27 cellular contexts compared by ENCODE assay signal in the genomic region with DNA sequence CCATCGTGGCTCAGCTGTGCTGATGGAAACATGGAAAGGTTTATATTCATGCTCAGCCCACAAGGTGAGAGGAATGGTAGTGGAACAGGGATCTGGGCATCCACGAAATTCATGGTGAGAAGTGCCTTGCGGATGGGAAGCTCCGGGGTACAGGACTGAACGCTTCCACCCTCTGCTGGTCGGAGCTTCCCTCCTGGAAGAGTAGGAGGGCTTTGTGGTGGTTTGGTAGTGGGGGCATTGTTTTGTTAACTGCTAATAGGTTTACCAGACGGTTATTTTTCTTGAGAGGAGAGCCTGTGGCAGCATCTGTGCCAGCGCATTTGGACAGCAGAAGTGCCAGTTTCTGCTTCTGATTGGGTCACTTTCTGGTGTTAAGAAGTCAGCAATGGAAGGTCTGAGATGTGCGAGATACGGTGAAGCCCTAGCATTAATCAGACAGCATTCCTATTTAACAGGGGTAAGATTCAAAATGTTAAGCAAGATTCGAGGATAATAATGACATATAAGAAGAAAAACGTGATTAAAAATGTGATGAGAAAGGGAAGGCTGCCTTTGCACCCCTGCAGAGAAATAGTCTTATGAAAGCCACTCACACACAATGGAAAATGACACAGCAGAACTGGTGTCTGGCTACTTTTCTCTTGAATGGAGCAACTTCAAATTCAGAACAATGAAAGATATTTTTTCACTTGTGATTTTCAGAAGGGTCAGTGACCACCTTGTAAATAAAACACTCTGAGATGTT. TPM values are rescaled to one million over a fixed set of nuclear protein-coding genes. Genes with fewer than 3 reads are reported as not detected.
DNase-seq lines count a peak whose midpoint lies in the region; FAIRE-seq and TF ChIP-seq lines count a peak whose summit lies in the region.
"Had no signal": no experiment of that assay in that cellular context is flagged by ENCODE, and none has a peak within 500 bp of the region (broad histone marks: within the 10 kb centered on the region; RNA-seq: fewer than 3 reads in every experiment).

No MANE protein-coding gene starts in this region.

- no peak overlapping the region for H3K27ac ChIP-seq in PC-9
- no peak overlapping the region for H3K27ac ChIP-seq in neuronal stem cell (replicated peaks; ENCODE audit: low read length)
- H3K27ac ChIP-seq: esophagus squamous epithelium, RWPE1, stomach, transverse colon had no signal

- H3K9me2 ChIP-seq in PC-9 (ENCODE audit: insufficient read depth): no peaks in the 10 kb centered on the region

- no peak overlapping the region for H2AK5ac ChIP-seq in neuronal stem cell (ENCODE audit: low read depth, low read length)

- no peaks in the 10 kb centered on the region for H3K79me2 ChIP-seq in PC-9 (ENCODE audit: low read depth)

- H2BK5ac ChIP-seq in neuronal stem cell (ENCODE audit: low read length): no peak overlapping the region

- H3K27me3 ChIP-seq in PC-9 (ENCODE audit: insufficient read depth, low read depth) (no peaks in the 10 kb centered on the region), neuronal stem cell (ENCODE audit: control insufficient read depth in 3 of 3, insufficient read depth in 3 of 3, low read depth in 1 of 3, low read length in 3 of 3) (no peaks in the 10 kb centered on the region)
- H3K27me3 ChIP-seq: esophagus squamous epithelium, stomach, transverse colon had no signal

- no peak for DNase-seq in H54 (ENCODE audit: insufficient read length, low spot score)
- DNase-seq in PC-9: no peak
- DNase-seq in choroid plexus epithelial cell (ENCODE audit: low read depth): peak; percentile 87
- DNase-seq in neuronal stem cell (ENCODE audit: low spot score): no peak
- no peak for DNase-seq in CD14-positive monocyte (ENCODE audit: low spot score)
- DNase-seq in GM20000 (ENCODE audit: low spot score): no peak
- DNase-seq in GM03348 (ENCODE audit: low spot score): no peak
- DNase-seq: activated CD4-positive, alpha-beta T cell treated with anti-CD3 and anti-CD28 coated beads, Interleukin-2, amount 10 ng/mL, durations not matched to agents 7 days and 5 days; activated CD8-positive, alpha-beta memory T cell treated with anti-CD3 and anti-CD28 coated beads, Interleukin-2, amount 10 ng/mL, durations not matched to agents 7 days and 5 days; activated naive CD4-positive, alpha-beta T cell treated with anti-CD3 and anti-CD28 coated beads, Interleukin-2, amount 50 U/mL, for 16 hours; CD4-positive, alpha-beta T cell; cerebellar nuclear complex; DMS 273 treated with DMSO at 0.1 percent for 48 hours; effector CD8-positive, alpha-beta T cell; esophagus squamous epithelium; islet precursor cell; MM.1S; NCI-H1436; NCI-H2107; NCI-H446; stomach; transverse colon had no signal

- H3K23ac ChIP-seq in neuronal stem cell (ENCODE audit: low read depth, low read length, poor library complexity): no peak overlapping the region

- intact Hi-C loops in PC-9 (cut with micrococcal nuclease; ENCODE audit: unreplicated experiment): no loop called here
- intact Hi-C loops in CD14-positive monocyte (cut with micrococcal nuclease): no loop called here

- FAIRE-seq in H54 (lab: Jason Lieb, UNC): peak; percentile 78
- FAIRE-seq: GM19239, K562 had no signal

- H3K4me1 ChIP-seq in PC-9 (replicated peaks; ENCODE audit: insufficient read depth) (0 out of 2 replicates have a peak, but pooled peaks cover 7% of the 10 kb centered on the region), neuronal stem cell (ENCODE audit: control insufficient read depth in 2 of 2, insufficient read depth in 1 of 2, low read depth in 1 of 2, low read length in 2 of 2) (peaks cover 0 to 3% of the 10 kb centered on the region in 2 donors)
- H3K4me1 ChIP-seq: stomach, transverse colon had no signal

- H3K4ac ChIP-seq in neuronal stem cell (ENCODE audit: low read length): no peak overlapping the region

- no peaks in the 10 kb centered on the region for H3K4me1 Mint-ChIP-seq in CD14-positive monocyte
- H3K4me1 Mint-ChIP-seq: activated CD4-positive, alpha-beta T cell treated with anti-CD3 and anti-CD28 coated beads, Interleukin-2, amount 10 ng/mL, durations not matched to agents 7 days and 5 days; activated CD8-positive, alpha-beta memory T cell treated with anti-CD3 and anti-CD28 coated beads, Interleukin-2, amount 10 ng/mL, durations not matched to agents 7 days and 5 days; nephron had no signal

- TF ChIP-seq CTCF in PC-9 (conservative IDR thresholded peaks at IDR 0.05): no peak
- peak; percentile 16 for TF ChIP-seq CTCF in choroid plexus epithelial cell (conservative IDR thresholded peaks at IDR 0.05; ENCODE audit: low read depth, low read length)
- TF ChIP-seq CTCF in CD14-positive monocyte (IDR thresholded peaks at IDR 0.05): no peak
- no peak for TF ChIP-seq CTCF in GM20000 (IDR thresholded peaks at IDR 0.05; ENCODE audit: extremely low read depth, missing control alignments)

- no peak overlapping the region for H3K14ac ChIP-seq in neuronal stem cell (ENCODE audit: low read length)

- no peak overlapping the region for H3K4me3 Mint-ChIP-seq in CD14-positive monocyte
- H3K4me3 Mint-ChIP-seq: activated CD4-positive, alpha-beta T cell treated with anti-CD3 and anti-CD28 coated beads, Interleukin-2, amount 10 ng/mL, durations not matched to agents 7 days and 5 days; activated CD8-positive, alpha-beta memory T cell treated with anti-CD3 and anti-CD28 coated beads, Interleukin-2, amount 10 ng/mL, durations not matched to agents 7 days and 5 days; CD4-positive, alpha-beta T cell; nephron; T-helper 2 cell treated with Interferon-gamma antibody and Interleukin-4, amounts not matched to agents 5 μg/mL and 100 μg/mL, for 36 hours had no signal

- H3K4me2 ChIP-seq in PC-9: no peak overlapping the region
- no peak overlapping the region for H3K4me2 ChIP-seq in neuronal stem cell (ENCODE audit: insufficient read depth, low read length, poor library complexity, severe bottlenecking)

- no peaks in the 10 kb centered on the region for H3K36me3 ChIP-seq in PC-9 (ENCODE audit: low read depth)
- no peaks in the 10 kb centered on the region for H3K36me3 ChIP-seq in neuronal stem cell (replicated peaks in 1 of 2; ENCODE audit: control insufficient read depth in 2 of 2, insufficient read depth in 2 of 2, low read length in 2 of 2)
- H3K36me3 ChIP-seq: esophagus squamous epithelium, stomach, transverse colon had no signal

- WGBS in neuronal stem cell (ENCODE audit: extremely low coverage in 2 of 2, insufficient read length in 2 of 2, insufficient replicate concordance in 1 of 2), 2 donors: 100% methylated on average over 2 of the region's 12 CpGs; no CpG with 5 or more reads in 1 of the 2 donors

- H2AFZ ChIP-seq in PC-9 (peak overlapping the region; percentile 45), neuronal stem cell (ENCODE audit: low read length) (peak overlapping the region; percentile 73)

- no peak overlapping the region for H2BK120ac ChIP-seq in neuronal stem cell (ENCODE audit: low read depth, low read length)

- H3K27ac Mint-ChIP-seq in CD14-positive monocyte: no peak overlapping the region
- H3K27ac Mint-ChIP-seq: activated CD4-positive, alpha-beta T cell treated with anti-CD3 and anti-CD28 coated beads, Interleukin-2, amount 10 ng/mL, durations not matched to agents 7 days and 5 days; activated CD8-positive, alpha-beta memory T cell treated with anti-CD3 and anti-CD28 coated beads, Interleukin-2, amount 10 ng/mL, durations not matched to agents 7 days and 5 days; CD4-positive, alpha-beta T cell; nephron; T-helper 2 cell treated with Interferon-gamma antibody and Interleukin-4, amounts not matched to agents 5 μg/mL and 100 μg/mL, for 36 hours had no signal

- H2BK12ac ChIP-seq in neuronal stem cell (ENCODE audit: low read length): no peak overlapping the region

- POLR2A ChIA-PET in PC-9 (lab: Charles Lee; ENCODE audit: unreplicated experiment): no interaction called here

- no peaks in the 10 kb centered on the region for H3K36me3 Mint-ChIP-seq in CD14-positive monocyte
- H3K36me3 Mint-ChIP-seq: activated CD8-positive, alpha-beta memory T cell treated with anti-CD3 and anti-CD28 coated beads, Interleukin-2, amount 10 ng/mL, durations not matched to agents 7 days and 5 days had no signal

- no peak for TF ChIP-seq POLR2A in H54 (IDR thresholded peaks at IDR 0.05; ENCODE audit: low read depth, low read length)

- no peak overlapping the region for H3K9ac ChIP-seq in neuronal stem cell (ENCODE audit: low read depth, low read length, poor library complexity)

- no peak overlapping the region for H3K18ac ChIP-seq in neuronal stem cell (ENCODE audit: low read length)

- no peak overlapping the region for H2BK15ac ChIP-seq in neuronal stem cell (ENCODE audit: low read length)

- no peaks in the 10 kb centered on the region for H4K20me1 ChIP-seq in PC-9 (ENCODE audit: insufficient read depth)

- CTCF ChIA-PET in PC-9 (lab: Charles Lee): no interaction called here

- H4K91ac ChIP-seq in neuronal stem cell (ENCODE audit: low read depth, low read length, poor library complexity): no peak overlapping the region

- H3K9me3 Mint-ChIP-seq in CD14-positive monocyte: peaks cover 0 to 12% (median 7%) of the 10 kb centered on the region in 7 donors
- H3K9me3 Mint-ChIP-seq: activated CD4-positive, alpha-beta T cell treated with anti-CD3 and anti-CD28 coated beads, Interleukin-2, amount 10 ng/mL, durations not matched to agents 7 days and 5 days; T-helper 2 cell treated with Interferon-gamma antibody and Interleukin-4, amounts not matched to agents 5 μg/mL and 100 μg/mL, for 36 hours had no signal

- no peaks in the 10 kb centered on the region for H3K27me3 Mint-ChIP-seq in CD14-positive monocyte (ENCODE audit: low read depth in 3 of 3)
- H3K27me3 Mint-ChIP-seq: CD4-positive, alpha-beta T cell had no signal

- no peaks in the 10 kb centered on the region for H3F3A ChIP-seq in PC-9 (ENCODE audit: insufficient read depth, low read depth)

- H3K9me3 ChIP-seq in PC-9 (ENCODE audit: insufficient read depth, low read depth): peaks cover 7% of the 10 kb centered on the region; the same call in 1 of the 2 replicates
- no peaks in the 10 kb centered on the region for H3K9me3 ChIP-seq in neuronal stem cell (replicated peaks in 1 of 2; ENCODE audit: control insufficient read depth in 2 of 2, insufficient read depth in 1 of 2, low read depth in 1 of 2, low read length in 2 of 2)
- H3K9me3 ChIP-seq: esophagus squamous epithelium, transverse colon had no signal

- H3K79me1 ChIP-seq in neuronal stem cell (ENCODE audit: low read depth, low read length): no peaks in the 10 kb centered on the region

- H3K4me3 ChIP-seq in PC-9: no peak overlapping the region
- H3K4me3 ChIP-seq in choroid plexus epithelial cell (ENCODE audit: low read depth, low read length): no peak overlapping the region
- no peak overlapping the region for H3K4me3 ChIP-seq in neuronal stem cell (ENCODE audit: low read length in 2 of 2)
- H3K4me3 ChIP-seq: esophagus squamous epithelium, K562, stomach, transverse colon had no signal

- BruUV-seq in PC-9 (replicated peaks; lab: Mats Ljungman, UMichigan): no TSS peak

- no peak overlapping the region for H4K8ac ChIP-seq in neuronal stem cell (ENCODE audit: low read depth, low read length)

RNA-seq across cellular contexts. Expression of a gene that starts 17.7 kb away (rescaled TPM):
- total RNA-seq in PC-9 (2021): 0.10 and 0.76 TPM in 2 replicates
- 0.07 TPM for polyA plus RNA-seq in neuronal stem cell (2013, experiment 1 of 2)
- polyA plus RNA-seq in neuronal stem cell (2013, experiment 2 of 2): 0.07 TPM
- under 1 TPM; 0.10 to 0.41 TPM for polyA plus RNA-seq in CD14-positive monocyte
- total RNA-seq: CD4-positive, alpha-beta T cell had no signal
